In genomic region chr1:21295059-21295401, GRCh38 we compare ENCODE assay signal across 8 cellular contexts. TPM values are rescaled to one million over a fixed set of nuclear protein-coding genes. Genes with fewer than 3 reads are reported as not detected.
DNase-seq lines count a peak whose midpoint lies in the region; TF ChIP-seq lines count a peak whose summit lies in the region.

No MANE protein-coding gene starts in this region.

- no peak for TF ChIP-seq POLR2A in sigmoid colon (IDR thresholded peaks at IDR 0.05)

- H3K9me3 Mint-ChIP-seq in activated naive CD4-positive, alpha-beta T cell treated with anti-CD3 and anti-CD28 coated beads, Interleukin-2, amount 10 ng/mL, durations not matched to agents 7 days and 5 days: no peaks in the 10 kb centered on the region

- H3K4me3 Mint-ChIP-seq in activated naive CD4-positive, alpha-beta T cell treated with anti-CD3 and anti-CD28 coated beads, Interleukin-2, amount 10 ng/mL, durations not matched to agents 7 days and 5 days: peak overlapping the region; percentile 83

- H3K27ac Mint-ChIP-seq in activated naive CD4-positive, alpha-beta T cell treated with anti-CD3 and anti-CD28 coated beads, Interleukin-2, amount 10 ng/mL, durations not matched to agents 7 days and 5 days: peak overlapping the region; percentile 98

- H3K36me3 ChIP-seq in sigmoid colon: no peaks in the 10 kb centered on the region

- no peaks in the 10 kb centered on the region for H3K27me3 ChIP-seq in sigmoid colon
- no peaks in the 10 kb centered on the region for H3K27me3 ChIP-seq in dorsolateral prefrontal cortex

- H3K27me3 Mint-ChIP-seq in activated naive CD4-positive, alpha-beta T cell treated with anti-CD3 and anti-CD28 coated beads, Interleukin-2, amount 10 ng/mL, durations not matched to agents 7 days and 5 days: no peaks in the 10 kb centered on the region

- TF ChIP-seq CTCF in sigmoid colon (IDR thresholded peaks at IDR 0.05) (no peak), dorsolateral prefrontal cortex (IDR thresholded peaks at IDR 0.05 in 54 of 56, conservative IDR thresholded peaks at IDR 0.05 in 2 of 56; ENCODE audit: low read depth in 1 of 56, partially characterized antibody in 56 of 56) (no peak)

- H3K4me1 Mint-ChIP-seq in activated naive CD4-positive, alpha-beta T cell treated with anti-CD3 and anti-CD28 coated beads, Interleukin-2, amount 10 ng/mL, durations not matched to agents 7 days and 5 days: peaks cover 92% of the 10 kb centered on the region

- CTCF ChIA-PET in activated naive CD4-positive, alpha-beta T cell treated with anti-CD3 and anti-CD28 coated beads, Interleukin-2, amount 10 ng/mL, durations not matched to agents 7 days and 5 days (lab: Charles Lee): interaction anchor here (1.3 to 6.7 kb wide), 6 partner anchors 15 to 50 kb away, joined by 4 to 50 read pairs (median 8); no protein-coding TSS in a partner anchor

- no peaks in the 10 kb centered on the region for H3K9me3 ChIP-seq in sigmoid colon

- no peak for TF ChIP-seq EP300 in sigmoid colon (IDR thresholded peaks at IDR 0.05)

- 66 to 69% methylated on average over 1 of the region's 1 CpG for WGBS in sigmoid colon, 2 donors

- H3K36me3 Mint-ChIP-seq in activated naive CD4-positive, alpha-beta T cell treated with anti-CD3 and anti-CD28 coated beads, Interleukin-2, amount 10 ng/mL, durations not matched to agents 7 days and 5 days: peaks cover 23% of the 10 kb centered on the region

- peak; percentile 38 for DNase-seq in EL
- peak; percentile 13 for DNase-seq in MV-4-11 (lab: John Stamatoyannopoulos, UW)
- peak; percentile 51 for DNase-seq in activated naive CD4-positive, alpha-beta T cell treated with anti-CD3 and anti-CD28 coated beads, Interleukin-2, amount 10 ng/mL, durations not matched to agents 7 days and 5 days
- no peak for DNase-seq in sigmoid colon
- no peak for DNase-seq in NCI-H2107 treated with DMSO at 0.1 percent for 48 hours (lab: John Stamatoyannopoulos, UW; ENCODE audit: unreplicated experiment)
- no peak for DNase-seq in dorsolateral prefrontal cortex
- DNase-seq in ecto neural progenitor cell (ENCODE audit: low spot score): no peak
- DNase-seq in AG20443 (ENCODE audit: low spot score): no peak

- H3K27ac ChIP-seq in sigmoid colon (peak overlapping the region; percentile 49 to 58 (median 52)), dorsolateral prefrontal cortex (peak overlapping the region in 15 of 59 donors; percentile 17 to 77 (median 63))

- peaks cover 0 to 84% (median 66%) of the 10 kb centered on the region in 4 donors for H3K4me1 ChIP-seq in sigmoid colon

- H3K4me3 ChIP-seq in sigmoid colon: no peak overlapping the region
- no peak overlapping the region for H3K4me3 ChIP-seq in dorsolateral prefrontal cortex

- intact Hi-C loops in sigmoid colon (cut with DNase I) (no loop called here), dorsolateral prefrontal cortex (cut with DNase I) (no loop called here)

RNA-seq across cellular contexts. Expression of gene ECE1, which starts 4.8 kb away (rescaled TPM):
- 100 to 1,000 TPM in 1 of 4 donors, 10 to 100 TPM in 3; 62.9 to 112 (median 80.8) TPM for total RNA-seq in sigmoid colon
- 10 to 100 TPM; 10.2 to 73.8 (median 13.6) TPM for polyA plus RNA-seq in sigmoid colon
- total RNA-seq in dorsolateral prefrontal cortex: 100 to 1,000 TPM in 2 of 120 experiments, 10 to 100 TPM in 118; 38.8 to 122 (median 62.6) TPM

Comparison
In these comparisons a context has a peak if more than half of its experiments do, and no peak if none do; other contexts are left out.
1. DNase-seq: peak in EL (single experiment), MV-4-11 (single experiment) and activated naive CD4-positive, alpha-beta T cell treated with anti-CD3 and anti-CD28 coated beads, Interleukin-2, amount 10 ng/mL, durations not matched to agents 7 days and 5 days (single experiment); none in sigmoid colon (single experiment), NCI-H2107 treated with DMSO at 0.1 percent for 48 hours (single experiment), dorsolateral prefrontal cortex (0 of 10), ecto neural progenitor cell (single experiment) and AG20443 (single experiment).